In genomic region chr5:84430863-84431663, GRCh38 we compare ENCODE assay signal across 19 cellular contexts. TPM values are rescaled to one million over a fixed set of nuclear protein-coding genes. Genes with fewer than 3 reads are reported as not detected.
A peak's percentile ranks its signal among the peaks of the same experiment; 100 is the strongest.
DNase-seq lines count a peak whose midpoint lies in the region; ATAC-seq and TF ChIP-seq lines count a peak whose summit lies in the region.
"Had no signal": no experiment of that assay in that cellular context is flagged by ENCODE, and none has a peak within 500 bp of the region (broad histone marks: within the 10 kb centered on the region; RNA-seq: fewer than 3 reads in every experiment).

No MANE protein-coding gene starts in this region.

- ATAC-seq in GM19455 (IDR thresholded peaks at IDR 0.05; ENCODE audit: unreplicated experiment) = no peak

- H3K27ac ChIP-seq in dorsolateral prefrontal cortex = peak overlapping the region in 46 of 59 donors; percentile 15 to 85 (median 50)

- no peak for TF ChIP-seq CTCF in dorsolateral prefrontal cortex (IDR thresholded peaks at IDR 0.05 in 54 of 56, conservative IDR thresholded peaks at IDR 0.05 in 2 of 56; ENCODE audit: low read depth in 1 of 56, partially characterized antibody in 56 of 56)

- H3K27me3 ChIP-seq in dorsolateral prefrontal cortex = no peaks in the 10 kb centered on the region
- H3K27me3 ChIP-seq: esophagus squamous epithelium had no signal

- intact Hi-C loops in dorsolateral prefrontal cortex (cut with DNase I) = no loop called here

- no peak overlapping the region for H3K4me3 ChIP-seq in dorsolateral prefrontal cortex
- H3K4me3 ChIP-seq: esophagus squamous epithelium had no signal

- peak; percentile 35 for DNase-seq in NCI-H1436 (lab: John Stamatoyannopoulos, UW)
- DNase-seq in NCI-H1436 treated with DMSO at 0.1 percent for 48 hours (lab: John Stamatoyannopoulos, UW) = no peak
- peak; percentile 14 to 87 for DNase-seq in NCI-H446 (lab: John Stamatoyannopoulos, UW)
- DNase-seq in dorsolateral prefrontal cortex = peak in 7 of 10 donors; percentile 6 to 73 (median 55)
- DNase-seq in renal cortical epithelial cell (ENCODE audit: low read depth) = peak; percentile 20
- no peak for DNase-seq in midbrain (lab: John Stamatoyannopoulos, UW)
- DNase-seq in SIG-M5 treated with dmso at 0.1 percent for 504 hours (lab: John Stamatoyannopoulos, UW; ENCODE audit: unreplicated experiment) = no peak
- DNase-seq: 8988T; activated CD4-positive, alpha-beta T cell treated with anti-CD3 and anti-CD28 coated beads for 4 hours; activated CD8-positive, alpha-beta memory T cell treated with anti-CD3 and anti-CD28 coated beads, Interleukin-2, amount 50 U/mL, for 4 hours; activated effector memory CD4-positive, alpha-beta T cell treated with Interleukin-2 at 50 U/mL for 16 hours; C1 segment of cervical spinal cord; caudate nucleus; effector CD4-positive, alpha-beta T cell; esophagus squamous epithelium; NK-92 treated with Interleukin-12 subunit alpha and Interleukin-12 subunit beta, amount 100 ng/mL, for 24 hours; small intestine; stimulated activated CD4-positive, alpha-beta T cell treated with anti-CD3 and anti-CD28 coated beads, Interleukin-4, amount 100 ng/mL, for 4 hours had no signal

RNA-seq across cellular contexts. Expression of gene EDIL3, which starts 46.4 kb away (rescaled TPM):
- total RNA-seq in dorsolateral prefrontal cortex = 100 to 1,000 TPM in 103 of 120 experiments, 10 to 100 TPM in 17; 37.7 to 535 (median 162) TPM
- total RNA-seq in renal cortical epithelial cell = 6.9 and 10.1 TPM in 2 replicates

Comparison
In these comparisons a context has a peak if more than half of its experiments do, and no peak if none do; other contexts are left out.
1. DNase-seq: peak in NCI-H1436 (single experiment), NCI-H446 (2 of 2), dorsolateral prefrontal cortex (7 of 10) and renal cortical epithelial cell (single experiment); none in NCI-H1436 treated with DMSO at 0.1 percent for 48 hours (single experiment), midbrain (single experiment) and SIG-M5 treated with dmso at 0.1 percent for 504 hours (single experiment).